In the genomic region with DNA sequence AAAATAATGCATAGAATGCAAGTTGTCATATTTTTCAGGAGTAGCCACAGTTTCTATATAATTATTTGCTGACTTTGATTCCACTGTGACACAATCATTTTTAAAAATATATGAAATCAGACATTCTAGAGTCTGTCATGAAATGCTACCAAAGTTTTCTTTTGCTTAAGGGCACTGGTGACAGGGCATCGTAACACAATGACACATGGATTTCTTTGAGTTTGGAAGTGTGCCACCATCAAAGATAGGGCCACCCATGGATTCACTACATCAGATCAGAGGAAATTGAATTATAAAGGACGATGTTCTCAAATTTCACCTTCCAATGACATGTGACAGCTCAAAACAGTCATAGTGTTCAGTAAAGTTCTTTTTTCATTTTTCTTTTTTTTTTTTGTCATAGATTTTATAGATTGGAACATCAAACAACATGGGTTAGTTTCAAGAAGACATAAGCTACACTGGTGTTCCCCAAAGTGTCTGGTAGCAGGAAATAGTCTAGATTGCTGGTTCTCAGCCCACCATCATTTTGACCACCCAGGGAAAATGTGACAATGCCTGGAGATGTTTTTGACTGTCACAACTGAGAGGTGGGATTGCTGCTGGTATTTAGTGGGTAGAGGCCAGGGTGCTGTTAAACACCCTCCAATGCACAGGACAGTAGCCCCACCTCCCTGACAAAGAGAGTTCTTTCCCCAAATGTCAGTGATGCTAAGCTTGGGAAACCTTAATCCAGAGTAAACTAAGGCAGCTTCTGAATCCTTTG, we compare ENCODE assay signal across 1 cellular context.
TF ChIP-seq lines count a peak whose summit lies in the region.

No MANE protein-coding gene starts in this region.

TF ChIP-seq in endothelial cell of umbilical vein, 7 proteins besides CTCF, POLR2A, EP300 and RAD21 (continued from another document):
- TF ChIP-seq, protein P1, sequence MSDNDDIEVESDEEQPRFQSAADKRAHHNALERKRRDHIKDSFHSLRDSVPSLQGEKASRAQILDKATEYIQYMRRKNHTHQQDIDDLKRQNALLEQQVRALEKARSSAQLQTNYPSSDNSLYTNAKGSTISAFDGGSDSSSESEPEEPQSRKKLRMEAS (IDR thresholded peaks at IDR 0.05; ENCODE audit: insufficient read depth, insufficient read length), result no peak
- TF ChIP-seq POLR2AphosphoS5 (IDR thresholded peaks at IDR 0.05; ENCODE audit: insufficient read depth, low read depth, low read length), result no peak
